ENCODE assay signal across 19 cellular contexts in the genomic region with DNA sequence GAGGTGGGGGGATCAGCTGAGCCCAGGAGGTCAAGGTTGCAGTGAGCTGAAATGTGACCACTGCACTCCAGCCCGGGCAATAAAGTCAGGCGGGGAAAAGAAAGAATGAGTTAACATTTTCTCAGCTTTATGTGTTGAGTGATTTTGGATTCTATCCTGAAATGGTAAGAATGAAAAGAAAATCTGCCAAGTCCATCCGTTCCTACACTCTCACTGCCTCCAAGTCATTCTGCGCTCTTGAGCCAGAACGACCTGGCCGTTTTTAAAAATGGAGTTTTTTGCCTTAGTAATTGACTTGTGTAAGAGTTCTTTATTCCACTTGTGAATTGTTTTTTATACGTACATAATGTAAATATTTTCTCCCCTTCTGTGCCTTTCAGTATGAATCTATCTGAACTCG.
"Had no signal": no experiment of that assay in that cellular context is flagged by ENCODE, and none has a peak within 500 bp of the region (broad histone marks: within the 10 kb centered on the region; RNA-seq: fewer than 3 reads in every experiment).

No MANE protein-coding gene starts in this region.

- H3K27ac Mint-ChIP-seq: endodermal cell; memory B cell; neural progenitor cell; stimulated activated effector memory CD8-positive, alpha-beta T cell treated with anti-CD3 and anti-CD28 coated beads, Interleukin-12 subunit alpha, Interleukin-12 subunit beta, amount 100 ng/mL, for 72 hours; T-helper 1 cell treated with Interleukin-12 subunit alpha and Interleukin-12 subunit beta and Interleukin-4 antibody, amounts not matched to agents 30 μg/mL and 1 μg/mL, for 36 hours had no signal

- H3K4me1 Mint-ChIP-seq: neural progenitor cell had no signal

- H3K27ac ChIP-seq: colonic mucosa, esophagus squamous epithelium, heart left ventricle, neural progenitor cell, transverse colon had no signal

- H3K4me3 Mint-ChIP-seq: activated naive CD4-positive, alpha-beta T cell treated with anti-CD3 and anti-CD28 coated beads, Interleukin-2, amount 50 U/mL, for 24 hours; endodermal cell; memory B cell; neural progenitor cell; stimulated activated effector memory CD8-positive, alpha-beta T cell treated with anti-CD3 and anti-CD28 coated beads, Interleukin-12 subunit alpha, Interleukin-12 subunit beta, amount 100 ng/mL, for 72 hours; T-helper 1 cell treated with Interleukin-12 subunit alpha and Interleukin-12 subunit beta and Interleukin-4 antibody, amounts not matched to agents 30 μg/mL and 1 μg/mL, for 36 hours had no signal

- H3K4me3 ChIP-seq: colonic mucosa, esophagus squamous epithelium, heart left ventricle, neural progenitor cell, transverse colon had no signal

- H3K27me3 Mint-ChIP-seq: activated naive CD4-positive, alpha-beta T cell treated with anti-CD3 and anti-CD28 coated beads, Interleukin-2, amount 50 U/mL, for 24 hours; memory B cell had no signal

- DNase-seq: activated CD4-positive, alpha-beta T cell treated with anti-CD3 and anti-CD28 coated beads, Interleukin-2, amount 50 U/mL, for 1 hour; activated CD4-positive, CD25-positive, alpha-beta regulatory T cell treated with anti-CD3 and anti-CD28 coated beads, Interleukin-2, amount 50 U/mL, for 72 hours; activated gamma-delta T cell treated with Interleukin-2 at 50 U/mL for 16 hours; amniotic stem cell; colonic mucosa; endodermal cell; esophagus squamous epithelium; heart left ventricle; islet precursor cell; left cardiac atrium; small intestine; stimulated activated CD4-positive, alpha-beta T cell treated with anti-CD3 and anti-CD28 coated beads, Interleukin-2, amount 100 ng/mL, for 24 hours; transverse colon had no signal

- H3K27me3 ChIP-seq: colonic mucosa, esophagus squamous epithelium, heart left ventricle, neural progenitor cell, transverse colon had no signal

- H3K36me3 ChIP-seq: neural progenitor cell had no signal

- ATAC-seq: heart left ventricle; left cardiac atrium; sciatic nerve; stimulated activated effector memory CD8-positive, alpha-beta T cell treated with anti-CD3 and anti-CD28 coated beads, Interleukin-12 subunit alpha, Interleukin-12 subunit beta, amount 100 ng/mL, for 72 hours had no signal

- H3K9ac ChIP-seq: neural progenitor cell had no signal

- H3K9me3 ChIP-seq: colonic mucosa, esophagus squamous epithelium, heart left ventricle, transverse colon had no signal

- H3K9me3 Mint-ChIP-seq: activated naive CD4-positive, alpha-beta T cell treated with anti-CD3 and anti-CD28 coated beads, Interleukin-2, amount 50 U/mL, for 24 hours; endodermal cell; memory B cell; neural progenitor cell; stimulated activated effector memory CD8-positive, alpha-beta T cell treated with anti-CD3 and anti-CD28 coated beads, Interleukin-12 subunit alpha, Interleukin-12 subunit beta, amount 100 ng/mL, for 72 hours; T-helper 1 cell treated with Interleukin-12 subunit alpha and Interleukin-12 subunit beta and Interleukin-4 antibody, amounts not matched to agents 30 μg/mL and 1 μg/mL, for 36 hours had no signal
